8 cellular contexts compared by ENCODE assay signal in genomic region chr6:52595000-52595795, GRCh38. TPM values are rescaled to one million over a fixed set of nuclear protein-coding genes. Genes with fewer than 3 reads are reported as not detected.
A peak's percentile ranks its signal among the peaks of the same experiment; 100 is the strongest.
DNase-seq lines count a peak whose midpoint lies in the region; ATAC-seq and TF ChIP-seq lines count a peak whose summit lies in the region.

No MANE protein-coding gene starts in this region.

- DNase-seq in EL = peak; percentile 90
- DNase-seq in SK-N-SH = peak; percentile 54
- peak; percentile 55 for DNase-seq in glutamatergic neuron
- peak; percentile 98 for DNase-seq in skeletal muscle cell (ENCODE audit: low read depth)
- DNase-seq in globus pallidus (ENCODE audit: low spot score) = no peak
- DNase-seq in nucleus accumbens (lab: John Stamatoyannopoulos, UW) = no peak

- H4K20me1 ChIP-seq in SK-N-SH (ENCODE audit: insufficient read depth) = no peaks in the 10 kb centered on the region

- H3K4me3 Mint-ChIP-seq in glutamatergic neuron (ENCODE audit: unreplicated experiment) = peak overlapping the region; percentile 85

- CTCF ChIA-PET in SK-N-SH (lab: Yijun Ruan, JAX) = interaction anchor here (0.7 to 7.5 kb wide), 12 partner anchors 9 to 195 kb away, joined by 3 to 86 read pairs (median 6); partner anchors contain the start of genes EFHC1 and TRAM2

- POLR2A ChIA-PET in SK-N-SH (lab: Yijun Ruan, JAX) = interaction anchor here (1.0 to 2.4 kb wide), 4 partner anchors 10 to 175 kb away, joined by 3 to 8 read pairs (median 5); partner anchors contain the start of genes EFHC1 and TRAM2

- H3K27ac ChIP-seq in SK-N-SH (ENCODE audit: low read depth in 2 of 2, low read length in 1 of 2) = peak overlapping the region; percentile 86 to 97

- no peaks in the 10 kb centered on the region for H3K36me3 ChIP-seq in SK-N-SH (replicated peaks in 1 of 2; ENCODE audit: control insufficient read depth in 1 of 2, insufficient read depth in 2 of 2, low read length in 1 of 2)

- peaks cover 17% of the 10 kb centered on the region for H3K27me3 Mint-ChIP-seq in glutamatergic neuron (ENCODE audit: unreplicated experiment)

- peak overlapping the region in 1 of 2 experiments; percentile 54; a peak in 2 of 4 replicates for H3K4me3 ChIP-seq in SK-N-SH (ENCODE audit: low read depth in 2 of 2, low read length in 1 of 2)
- H3K4me3 ChIP-seq in skeletal muscle cell (ENCODE audit: low read depth, low read length) = peak overlapping the region; percentile 27

- TF ChIP-seq CTCF in SK-N-SH (IDR thresholded peaks at IDR 0.05) (no peak), glutamatergic neuron (IDR thresholded peaks at IDR 0.05; ENCODE audit: partially characterized antibody, unreplicated experiment) (no peak)

- H3K4me2 ChIP-seq in SK-N-SH = peak overlapping the region; percentile 85

- H3K9me2 ChIP-seq in SK-N-SH = no peaks in the 10 kb centered on the region

- TF ChIP-seq EP300 in SK-N-SH (IDR thresholded peaks at IDR 0.05; ENCODE audit: borderline replicate concordance in 1 of 2, low read depth in 1 of 2, low read length in 1 of 2) = peak in 1 of 2 experiments; percentile 24; a peak in 1 of 4 replicates

- H3K9me3 ChIP-seq in SK-N-SH = no peaks in the 10 kb centered on the region

- WGBS in SK-N-SH (ENCODE audit: low lambda C conversion rate) = 18% methylated on average over 7 of the region's 7 CpGs

- H3K36me3 Mint-ChIP-seq in glutamatergic neuron (ENCODE audit: unreplicated experiment) = no peaks in the 10 kb centered on the region

- no peaks in the 10 kb centered on the region for H3K27me3 ChIP-seq in SK-N-SH (ENCODE audit: insufficient read depth)

- peak overlapping the region; percentile 100 for H3K27ac Mint-ChIP-seq in glutamatergic neuron (ENCODE audit: unreplicated experiment)

- peak overlapping the region; percentile 89 for H2AFZ ChIP-seq in SK-N-SH (ENCODE audit: low read depth)

- H3F3A ChIP-seq in SK-N-SH (replicated peaks; ENCODE audit: insufficient read depth) = peaks cover 37% of the 10 kb centered on the region

- ATAC-seq in GM21381 (IDR thresholded peaks at IDR 0.05; ENCODE audit: unreplicated experiment) (peak; percentile 62), HG03558 (IDR thresholded peaks at IDR 0.05; ENCODE audit: extremely low read depth, unreplicated experiment) (peak; percentile 57)

- peak overlapping the region; percentile 37 for H3K9ac ChIP-seq in SK-N-SH

- H3K4me1 Mint-ChIP-seq in glutamatergic neuron (ENCODE audit: low read depth, unreplicated experiment) = peaks cover 51% of the 10 kb centered on the region

- H3K79me2 ChIP-seq in SK-N-SH (ENCODE audit: insufficient read depth) = no peaks in the 10 kb centered on the region

- peaks cover 19% of the 10 kb centered on the region for H3K9me3 Mint-ChIP-seq in glutamatergic neuron (ENCODE audit: unreplicated experiment)

- no peak; the same call in 1 of the 2 replicates for TF ChIP-seq RAD21 in SK-N-SH (IDR thresholded peaks at IDR 0.05; ENCODE audit: low read length)

- H3K4me1 ChIP-seq in SK-N-SH (ENCODE audit: control insufficient read depth in 1 of 2, insufficient read depth in 2 of 2, low read depth in 1 of 2, low read length in 1 of 2) = peaks cover 48 to 69% of the 10 kb centered on the region in 2 experiments

TF ChIP-seq in SK-N-SH, 30 proteins besides CTCF, POLR2A, EP300 and RAD21 (continues in another document):
- TF ChIP-seq, protein P1, sequence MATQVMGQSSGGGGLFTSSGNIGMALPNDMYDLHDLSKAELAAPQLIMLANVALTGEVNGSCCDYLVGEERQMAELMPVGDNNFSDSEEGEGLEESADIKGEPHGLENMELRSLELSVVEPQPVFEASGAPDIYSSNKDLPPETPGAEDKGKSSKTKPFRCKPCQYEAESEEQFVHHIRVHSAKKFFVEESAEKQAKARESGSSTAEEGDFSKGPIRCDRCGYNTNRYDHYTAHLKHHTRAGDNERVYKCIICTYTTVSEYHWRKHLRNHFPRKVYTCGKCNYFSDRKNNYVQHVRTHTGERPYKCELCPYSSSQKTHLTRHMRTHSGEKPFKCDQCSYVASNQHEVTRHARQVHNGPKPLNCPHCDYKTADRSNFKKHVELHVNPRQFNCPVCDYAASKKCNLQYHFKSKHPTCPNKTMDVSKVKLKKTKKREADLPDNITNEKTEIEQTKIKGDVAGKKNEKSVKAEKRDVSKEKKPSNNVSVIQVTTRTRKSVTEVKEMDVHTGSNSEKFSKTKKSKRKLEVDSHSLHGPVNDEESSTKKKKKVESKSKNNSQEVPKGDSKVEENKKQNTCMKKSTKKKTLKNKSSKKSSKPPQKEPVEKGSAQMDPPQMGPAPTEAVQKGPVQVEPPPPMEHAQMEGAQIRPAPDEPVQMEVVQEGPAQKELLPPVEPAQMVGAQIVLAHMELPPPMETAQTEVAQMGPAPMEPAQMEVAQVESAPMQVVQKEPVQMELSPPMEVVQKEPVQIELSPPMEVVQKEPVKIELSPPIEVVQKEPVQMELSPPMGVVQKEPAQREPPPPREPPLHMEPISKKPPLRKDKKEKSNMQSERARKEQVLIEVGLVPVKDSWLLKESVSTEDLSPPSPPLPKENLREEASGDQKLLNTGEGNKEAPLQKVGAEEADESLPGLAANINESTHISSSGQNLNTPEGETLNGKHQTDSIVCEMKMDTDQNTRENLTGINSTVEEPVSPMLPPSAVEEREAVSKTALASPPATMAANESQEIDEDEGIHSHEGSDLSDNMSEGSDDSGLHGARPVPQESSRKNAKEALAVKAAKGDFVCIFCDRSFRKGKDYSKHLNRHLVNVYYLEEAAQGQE (IDR thresholded peaks at IDR 0.05; ENCODE audit: low read depth, low read length) = no peak
- no peak for TF ChIP-seq ELF1 (IDR thresholded peaks at IDR 0.05)
- TF ChIP-seq POLR2AphosphoS5 (IDR thresholded peaks at IDR 0.05; ENCODE audit: low read depth, low read length) = no peak
- TF ChIP-seq, protein P2, sequence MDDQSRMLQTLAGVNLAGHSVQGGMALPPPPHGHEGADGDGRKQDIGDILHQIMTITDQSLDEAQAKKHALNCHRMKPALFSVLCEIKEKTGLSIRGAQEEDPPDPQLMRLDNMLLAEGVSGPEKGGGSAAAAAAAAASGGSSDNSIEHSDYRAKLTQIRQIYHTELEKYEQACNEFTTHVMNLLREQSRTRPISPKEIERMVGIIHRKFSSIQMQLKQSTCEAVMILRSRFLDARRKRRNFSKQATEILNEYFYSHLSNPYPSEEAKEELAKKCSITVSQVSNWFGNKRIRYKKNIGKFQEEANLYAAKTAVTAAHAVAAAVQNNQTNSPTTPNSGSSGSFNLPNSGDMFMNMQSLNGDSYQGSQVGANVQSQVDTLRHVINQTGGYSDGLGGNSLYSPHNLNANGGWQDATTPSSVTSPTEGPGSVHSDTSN (IDR thresholded peaks at IDR 0.05) = peak; percentile 68
- peak; percentile 69; the same call in 1 of the 2 replicates for TF ChIP-seq MXI1 (IDR thresholded peaks at IDR 0.05; ENCODE audit: low read depth, low read length)
- TF ChIP-seq, protein P3, sequence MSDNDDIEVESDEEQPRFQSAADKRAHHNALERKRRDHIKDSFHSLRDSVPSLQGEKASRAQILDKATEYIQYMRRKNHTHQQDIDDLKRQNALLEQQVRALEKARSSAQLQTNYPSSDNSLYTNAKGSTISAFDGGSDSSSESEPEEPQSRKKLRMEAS (IDR thresholded peaks at IDR 0.05; ENCODE audit: low read depth) = 0 out of 2 replicates have a peak, but pooled peaks have one; percentile 35
- TF ChIP-seq JUND (IDR thresholded peaks at IDR 0.05) = no peak
- TF ChIP-seq TCF12 (IDR thresholded peaks at IDR 0.05) = peak; percentile 69
- no peak for TF ChIP-seq EZH2phosphoT487 (IDR thresholded peaks at IDR 0.05; ENCODE audit: borderline replicate concordance, low read depth)
- no peak for TF ChIP-seq RXRA (IDR thresholded peaks at IDR 0.05; ENCODE audit: borderline replicate concordance, low read depth)
- no peak for TF ChIP-seq NRF1 (IDR thresholded peaks at IDR 0.05; ENCODE audit: low read depth, low read length)
- TF ChIP-seq FOXJ3 (CRISPR knock-in tag; IDR thresholded peaks at IDR 0.05) = no peak
- TF ChIP-seq RFX5 (IDR thresholded peaks at IDR 0.05; ENCODE audit: low read length) = no peak
- TF ChIP-seq YY1 (IDR thresholded peaks at IDR 0.05; ENCODE audit: low read depth) = no peak; the same call in 1 of the 2 replicates
- peak; percentile 82 for TF ChIP-seq SIN3A (IDR thresholded peaks at IDR 0.05; ENCODE audit: borderline replicate concordance, low read depth, low read length)
- TF ChIP-seq USF1 (IDR thresholded peaks at IDR 0.05; ENCODE audit: borderline replicate concordance, low read depth) = no peak
- peak; percentile 59 for TF ChIP-seq CHD2 (IDR thresholded peaks at IDR 0.05; ENCODE audit: low read length, partially characterized antibody)
- TF ChIP-seq RCOR1 (IDR thresholded peaks at IDR 0.05; ENCODE audit: low read length) = no peak
- TF ChIP-seq NFIC (IDR thresholded peaks at IDR 0.05; ENCODE audit: borderline replicate concordance) = no peak
- peak; percentile 37; the same call in 1 of the 2 replicates for TF ChIP-seq FOSL2 (IDR thresholded peaks at IDR 0.05; ENCODE audit: borderline replicate concordance, low read depth)
- no peak for TF ChIP-seq FOXM1 (IDR thresholded peaks at IDR 0.05; ENCODE audit: low read depth)
- TF ChIP-seq USF2 (IDR thresholded peaks at IDR 0.05; ENCODE audit: borderline replicate concordance, low read depth, low read length) = no peak
- no peak for TF ChIP-seq TEAD4 (IDR thresholded peaks at IDR 0.05; ENCODE audit: borderline replicate concordance, insufficient read depth)
- no peak for TF ChIP-seq SMC3 (IDR thresholded peaks at IDR 0.05; ENCODE audit: low read depth, low read length)
- no peak for TF ChIP-seq TAF1 (IDR thresholded peaks at IDR 0.05; ENCODE audit: borderline replicate concordance, low read depth, low read length)
- TF ChIP-seq GATA2 (CRISPR knock-in tag; IDR thresholded peaks at IDR 0.05) = no peak

RNA-seq across cellular contexts. Expression of gene TRAM2, which starts 18.3 kb away (rescaled TPM):
- polyA plus RNA-seq in SK-N-SH (2012; rRNA removed) = 26.4 and 36.0 TPM in 2 replicates
- polyA plus RNA-seq in SK-N-SH (2012; cell fraction: cytosol; rRNA removed) = 23.9 and 25.6 TPM in 2 replicates
- polyA plus RNA-seq in SK-N-SH (2012; cell fraction: nucleus; rRNA removed) = 39.6 and 52.6 TPM in 2 replicates
- 16.2 TPM for total RNA-seq in glutamatergic neuron (ENCODE audit: unreplicated experiment)

Comparison
In these comparisons a context has a peak if more than half of its experiments do, and no peak if none do; other contexts are left out.
1. DNase-seq: peak in EL (single experiment), SK-N-SH (single experiment), glutamatergic neuron (single experiment) and skeletal muscle cell (single experiment); none in globus pallidus (single experiment) and nucleus accumbens (0 of 56).